ENCODE assay signal across 16 cellular contexts in the genomic region with DNA sequence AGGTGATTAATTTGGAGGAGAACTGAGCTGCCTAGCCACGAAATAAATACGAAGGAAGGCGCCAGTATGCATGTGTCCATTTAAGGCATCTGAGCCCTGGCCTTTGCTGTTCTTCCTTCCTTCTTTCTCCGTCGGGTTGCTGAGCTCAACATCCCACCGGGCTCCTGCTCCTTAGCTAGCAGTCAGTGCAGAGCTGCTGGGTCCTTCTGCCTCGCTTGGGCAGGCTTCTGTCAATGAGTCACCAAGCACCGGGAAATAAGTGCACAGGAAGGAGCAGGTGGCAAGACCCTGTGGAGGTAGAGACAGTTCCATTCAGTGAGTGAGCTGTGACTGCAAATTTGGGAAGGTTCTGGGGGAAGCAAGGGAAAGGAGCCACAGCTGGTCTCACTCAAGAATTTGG.
DNase-seq lines count a peak whose midpoint lies in the region; ATAC-seq and TF ChIP-seq lines count a peak whose summit lies in the region.
"Had no signal": no experiment of that assay in that cellular context is flagged by ENCODE, and none has a peak within 500 bp of the region (broad histone marks: within the 10 kb centered on the region; RNA-seq: fewer than 3 reads in every experiment).

No MANE protein-coding gene starts in this region.

- no peaks in the 10 kb centered on the region for H3K36me3 Mint-ChIP-seq in dendritic cell treated with granulocyte-macrophage colony-stimulating factor and Interleukin-4, amounts not matched to agents 40 ng/mL and 50 ng/mL, for 4 days (ENCODE audit: low read depth)
- peaks cover 49% of the 10 kb centered on the region for H3K36me3 Mint-ChIP-seq in CD8-positive, alpha-beta T cell

- no peak overlapping the region for H3K27ac ChIP-seq in CD8-positive, alpha-beta T cell (ENCODE audit: low read depth, low read length)
- H3K27ac ChIP-seq: suprapubic skin had no signal

- ATAC-seq in GM18511 (IDR thresholded peaks at IDR 0.05; ENCODE audit: unreplicated experiment) (peak; percentile 36), HG03108 (IDR thresholded peaks at IDR 0.05; ENCODE audit: unreplicated experiment) (peak; percentile 38), GM18502 (IDR thresholded peaks at IDR 0.05; ENCODE audit: poor library complexity, unreplicated experiment) (no peak), HG03457 (IDR thresholded peaks at IDR 0.05; ENCODE audit: unreplicated experiment) (no peak)
- no peak for ATAC-seq in CD8-positive, alpha-beta T cell
- ATAC-seq: K562, left ventricle myocardium superior had no signal

- peaks cover 8% of the 10 kb centered on the region for H3K36me3 ChIP-seq in CD8-positive, alpha-beta T cell (ENCODE audit: insufficient read depth, low read length)

- POLR2A ChIA-PET in CD8-positive, alpha-beta T cell (lab: Charles Lee): no interaction called here

- TF ChIP-seq CTCF in CD8-positive, alpha-beta T cell (IDR thresholded peaks at IDR 0.05): no peak

- peak; percentile 15 for DNase-seq in pons (ENCODE audit: low spot score)
- DNase-seq in CD8-positive, alpha-beta T cell: no peak
- no peak for DNase-seq in NCI-H146 (lab: John Stamatoyannopoulos, UW)
- DNase-seq: GDM1, left ventricle myocardium superior, NCI-H187 treated with DMSO at 0.1 percent for 48 hours, NCI-H526, small intestine had no signal

- H3K9me3 ChIP-seq in CD8-positive, alpha-beta T cell (ENCODE audit: low read length): no peaks in the 10 kb centered on the region
- H3K9me3 ChIP-seq: suprapubic skin had no signal

- peaks cover 6% of the 10 kb centered on the region for H3K27me3 Mint-ChIP-seq in dendritic cell treated with granulocyte-macrophage colony-stimulating factor and Interleukin-4, amounts not matched to agents 40 ng/mL and 50 ng/mL, for 4 days
- H3K27me3 Mint-ChIP-seq in CD8-positive, alpha-beta T cell (ENCODE audit: low read depth): no peaks in the 10 kb centered on the region
- H3K27me3 Mint-ChIP-seq: activated naive CD4-positive, alpha-beta T cell treated with anti-CD3 and anti-CD28 coated beads, Interleukin-2, amount 50 U/mL, for 24 hours had no signal

- CTCF ChIA-PET in CD8-positive, alpha-beta T cell (lab: Charles Lee): interaction anchor here (1.2 to 6.4 kb wide), 4 partner anchors 18 to 381 kb away, joined by 5 to 23 read pairs (median 8); no protein-coding TSS in a partner anchor

- peaks cover 59% of the 10 kb centered on the region for H3K4me1 Mint-ChIP-seq in dendritic cell treated with granulocyte-macrophage colony-stimulating factor and Interleukin-4, amounts not matched to agents 40 ng/mL and 50 ng/mL, for 4 days (ENCODE audit: low read depth)
- peaks cover 9% of the 10 kb centered on the region for H3K4me1 Mint-ChIP-seq in CD8-positive, alpha-beta T cell (ENCODE audit: low read depth)

- H3K9me3 Mint-ChIP-seq in dendritic cell treated with granulocyte-macrophage colony-stimulating factor and Interleukin-4, amounts not matched to agents 40 ng/mL and 50 ng/mL, for 4 days: no peaks in the 10 kb centered on the region
- no peaks in the 10 kb centered on the region for H3K9me3 Mint-ChIP-seq in CD8-positive, alpha-beta T cell
- H3K9me3 Mint-ChIP-seq: activated naive CD4-positive, alpha-beta T cell treated with anti-CD3 and anti-CD28 coated beads, Interleukin-2, amount 50 U/mL, for 24 hours had no signal

- H3K27ac Mint-ChIP-seq in dendritic cell treated with granulocyte-macrophage colony-stimulating factor and Interleukin-4, amounts not matched to agents 40 ng/mL and 50 ng/mL, for 4 days: peak overlapping the region; percentile 38
- no peak overlapping the region for H3K27ac Mint-ChIP-seq in CD8-positive, alpha-beta T cell
- H3K27ac Mint-ChIP-seq: activated naive CD4-positive, alpha-beta T cell treated with anti-CD3 and anti-CD28 coated beads, Interleukin-2, amount 50 U/mL, for 24 hours had no signal

- no peak overlapping the region for H3K4me3 ChIP-seq in CD8-positive, alpha-beta T cell (ENCODE audit: low read depth, low read length)
- H3K4me3 ChIP-seq: K562, suprapubic skin had no signal

- H3K4me3 Mint-ChIP-seq in dendritic cell treated with granulocyte-macrophage colony-stimulating factor and Interleukin-4, amounts not matched to agents 40 ng/mL and 50 ng/mL, for 4 days: no peak overlapping the region
- no peak overlapping the region for H3K4me3 Mint-ChIP-seq in CD8-positive, alpha-beta T cell
- H3K4me3 Mint-ChIP-seq: activated naive CD4-positive, alpha-beta T cell treated with anti-CD3 and anti-CD28 coated beads, Interleukin-2, amount 50 U/mL, for 24 hours had no signal

- intact Hi-C loops in dendritic cell treated with granulocyte-macrophage colony-stimulating factor and Interleukin-4, amounts not matched to agents 40 ng/mL and 50 ng/mL, for 4 days (cut with micrococcal nuclease): no loop called here
- intact Hi-C loops in CD8-positive, alpha-beta T cell (cut with DNase I, micrococcal nuclease): no loop called here

- no peaks in the 10 kb centered on the region for H3K27me3 ChIP-seq in CD8-positive, alpha-beta T cell (ENCODE audit: insufficient read depth, low read length)
- H3K27me3 ChIP-seq: suprapubic skin had no signal

- no peaks in the 10 kb centered on the region for H3K4me1 ChIP-seq in CD8-positive, alpha-beta T cell (ENCODE audit: insufficient read depth, low read length)

Comparison
In these comparisons a context has a peak if more than half of its experiments do, and no peak if none do; other contexts are left out.
1. ATAC-seq: peak in GM18511 (single experiment) and HG03108 (single experiment); none in CD8-positive, alpha-beta T cell (single experiment), GM18502 (single experiment) and HG03457 (single experiment).